In genomic region chr2:26354469-26354868, GRCh38 we compare ENCODE assay signal across 10 cellular contexts. TPM values are rescaled to one million over a fixed set of nuclear protein-coding genes. Genes with fewer than 3 reads are reported as not detected.
DNase-seq lines count a peak whose midpoint lies in the region; ATAC-seq and TF ChIP-seq lines count a peak whose summit lies in the region.
"Not testable (repeated sequence)": the region's sequence is repeated elsewhere in the genome, so short reads cannot be mapped to it uniquely, and the experiment has no call there.
"Had no signal": no experiment of that assay in that cellular context is flagged by ENCODE, and none has a peak within 500 bp of the region (broad histone marks: within the 10 kb centered on the region; RNA-seq: fewer than 3 reads in every experiment).

No MANE protein-coding gene starts in this region.

- H3K79me2 ChIP-seq in ACC112 (ENCODE audit: control insufficient read depth, insufficient read depth, low read length, unreplicated experiment) = peaks cover 77% of the 10 kb centered on the region
- H3K79me2 ChIP-seq in mammary epithelial cell (ENCODE audit: insufficient read depth, low read length) = peaks cover 98% of the 10 kb centered on the region

- intact Hi-C loops in mammary epithelial cell (cut with micrococcal nuclease); esophagus squamous epithelium (cut with DNase I); gastrocnemius medialis (cut with DNase I; ENCODE audit: low total_unique reads): not testable (repeated sequence)

- peaks cover 23% of the 10 kb centered on the region for H3K4me1 ChIP-seq in ACC112 (ENCODE audit: control insufficient read depth, insufficient read depth, low read length, unreplicated experiment)
- peaks cover 32% of the 10 kb centered on the region for H3K4me1 ChIP-seq in RWPE2 (ENCODE audit: insufficient read depth, poor library complexity, severe bottlenecking)
- peaks cover 43% of the 10 kb centered on the region for H3K4me1 ChIP-seq in mammary epithelial cell (ENCODE audit: insufficient read depth, low read length)
- H3K4me1 ChIP-seq in esophagus squamous epithelium = peaks cover 10 to 75% (median 19%) of the 10 kb centered on the region in 3 donors
- peaks cover 17 to 25% of the 10 kb centered on the region in 2 donors for H3K4me1 ChIP-seq in gastrocnemius medialis

- H3K9me3 ChIP-seq in RWPE2 (ENCODE audit: severe bottlenecking); mammary epithelial cell (replicated peaks; ENCODE audit: insufficient read depth, low read length); esophagus squamous epithelium; gastrocnemius medialis: not testable (repeated sequence)

- H3K27me3 Mint-ChIP-seq in HFFc6 (ENCODE audit: insufficient read depth); nephron progenitor cell (ENCODE audit: low read depth, poor library complexity): not testable (repeated sequence)

- not testable (repeated sequence) for BruUV-seq in mammary epithelial cell (replicated peaks; lab: Mats Ljungman, UMichigan)

- 96% methylated on average over 14 of the region's 16 CpGs for WGBS in mammary epithelial cell (ENCODE audit: low coverage, missing lambda C conversion rate)
- WGBS in esophagus squamous epithelium, 2 donors = 96 to 97% methylated on average over 13 to 16 of the region's 16 CpGs

- DNase-seq in HFFc6; RWPE2 (ENCODE audit: low spot score); mammary epithelial cell; esophagus squamous epithelium (lab: John Stamatoyannopoulos, UW); nephron progenitor cell; gastrocnemius medialis: not testable (repeated sequence)

- H3K27ac Mint-ChIP-seq in HFFc6 (0 out of 2 replicates have a peak overlapping the region, but pooled peaks have one; percentile 27), nephron progenitor cell (peak overlapping the region; percentile 16)

- not testable (repeated sequence) for H3K4me2 ChIP-seq in mammary epithelial cell (ENCODE audit: insufficient read depth, low read depth, low read length)

- not testable (repeated sequence) for TF ChIP-seq POLR2A in esophagus squamous epithelium (IDR thresholded peaks at IDR 0.05); gastrocnemius medialis (IDR thresholded peaks at IDR 0.05)

- CTCF ChIA-PET in mammary epithelial cell (lab: Charles Lee; ENCODE audit: low non-redundant PET) = not testable (repeated sequence)

- TF ChIP-seq CTCF in HFFc6 (IDR thresholded peaks at IDR 0.05); RWPE2 (IDR thresholded peaks at IDR 0.05; ENCODE audit: poor library complexity, severe bottlenecking); mammary epithelial cell (conservative IDR thresholded peaks at IDR 0.05 in 1 of 2, IDR thresholded peaks at IDR 0.05 in 1 of 2; ENCODE audit: extremely low read depth in 1 of 2, insufficient read depth in 1 of 2, low read depth in 1 of 2, low read length in 2 of 2); esophagus squamous epithelium (IDR thresholded peaks at IDR 0.05); nephron progenitor cell (IDR thresholded peaks at IDR 0.05); gastrocnemius medialis (IDR thresholded peaks at IDR 0.05 in 4 of 5, conservative IDR thresholded peaks at IDR 0.05 in 1 of 5): not testable (repeated sequence)

- H4K20me1 ChIP-seq in mammary epithelial cell (ENCODE audit: insufficient read depth, low read length) = not testable (repeated sequence)

- not testable (repeated sequence) for H3K36me3 Mint-ChIP-seq in HFFc6 (ENCODE audit: low read depth)
- H3K36me3 Mint-ChIP-seq in nephron progenitor cell (ENCODE audit: low read depth) = peaks cover 48% of the 10 kb centered on the region

- H3K9ac ChIP-seq in mammary epithelial cell (ENCODE audit: insufficient read depth, low read length) = not testable (repeated sequence)

- in situ Hi-C loops in mammary epithelial cell (cut with MboI; ENCODE audit: low sequenced_read_pairs in 2 of 2); gastrocnemius medialis (cut with MboI; ENCODE audit: low sequenced_read_pairs in 4 of 4): not testable (repeated sequence)

- H2AFZ ChIP-seq in ACC112 (ENCODE audit: low read length, unreplicated experiment); mammary epithelial cell (ENCODE audit: low read depth, low read length): not testable (repeated sequence)

- H3K4me1 Mint-ChIP-seq in HFFc6 (ENCODE audit: low read depth) (peaks cover 61% of the 10 kb centered on the region), nephron progenitor cell (peaks cover 49% of the 10 kb centered on the region)

- H3K27me3 ChIP-seq in ACC112 (ENCODE audit: insufficient read depth, low read length); RWPE2 (ENCODE audit: insufficient read depth, poor library complexity, severe bottlenecking); mammary epithelial cell (ENCODE audit: insufficient read depth, low read length); esophagus squamous epithelium; gastrocnemius medialis: not testable (repeated sequence)

- H3K4me3 Mint-ChIP-seq in HFFc6, nephron progenitor cell: not testable (repeated sequence)

- not testable (repeated sequence) for H3K36me3 ChIP-seq in ACC112 (ENCODE audit: insufficient read depth, low read length); mammary epithelial cell (ENCODE audit: insufficient read depth, low read length); esophagus squamous epithelium; gastrocnemius medialis
- H3K36me3 ChIP-seq in RWPE2 (ENCODE audit: low read depth) = peaks cover 12% of the 10 kb centered on the region

- peak overlapping the region; percentile 78 for H3K27ac ChIP-seq in ACC112 (ENCODE audit: low read depth, low read length)
- H3K27ac ChIP-seq in RWPE2 (ENCODE audit: poor library complexity, severe bottlenecking) = peak overlapping the region; percentile 33
- peak overlapping the region; percentile 75 for H3K27ac ChIP-seq in mammary epithelial cell (ENCODE audit: insufficient read depth, low read depth, low read length)
- H3K27ac ChIP-seq in esophagus squamous epithelium = peak overlapping the region; percentile 70 to 93 (median 82)
- peak overlapping the region in 3 of 4 donors; percentile 81 to 83 (median 82) for H3K27ac ChIP-seq in gastrocnemius medialis

- dilution Hi-C loops in mammary epithelial cell (cut with HindIII; ENCODE audit: low sequenced_read_pairs) = not testable (repeated sequence)

- H3K9me3 Mint-ChIP-seq in HFFc6, nephron progenitor cell: not testable (repeated sequence)

- H3K4me3 ChIP-seq in ACC112 (ENCODE audit: low read depth, low read length); RWPE2 (ENCODE audit: severe bottlenecking); mammary epithelial cell (replicated peaks in 1 of 3; ENCODE audit: insufficient read depth in 1 of 3, low read depth in 2 of 3, low read length in 3 of 3); esophagus squamous epithelium; gastrocnemius medialis: not testable (repeated sequence)

- not testable (repeated sequence) for ATAC-seq in RWPE2 (ENCODE audit: low read depth); gastrocnemius medialis

RNA-seq across cellular contexts. Expression of gene ADGRF3, which starts 7.9 kb away (rescaled TPM):
- total RNA-seq in HFFc6 (2021; fragmentation: NEBNext Ultra II Directional; extraction: Animal tissue kit (Norgen Biotek cat#: 25700)) = under 1 TPM; 0.07 to 0.56 (median 0.19) TPM
- total RNA-seq in mammary epithelial cell (under 1 TPM; 0.17 to 0.45 TPM), esophagus squamous epithelium (under 1 TPM in 1 of 4 donors, not detected in 3; 0.41 TPM), gastrocnemius medialis (not detected)
- 0.07 TPM for polyA plus RNA-seq in mammary epithelial cell
- polyA minus RNA-seq in mammary epithelial cell = not detected
- total RNA-seq: H4, HT1080 had no signal

RNA-seq across cellular contexts. Expression of gene SELENOI, which starts 8.5 kb away (rescaled TPM):
- total RNA-seq in HFFc6 (2021; fragmentation: NEBNext Ultra II Directional; extraction: Animal tissue kit (Norgen Biotek cat#: 25700)) = 10 to 100 TPM; 22.7 to 31.4 (median 27.3) TPM
- 10 to 100 TPM; 42.7 to 64.1 TPM for total RNA-seq in mammary epithelial cell
- polyA plus RNA-seq in mammary epithelial cell = 16.8 TPM
- polyA minus RNA-seq in mammary epithelial cell = 96.3 TPM
- total RNA-seq in esophagus squamous epithelium = 10 to 100 TPM; 23.1 to 46.6 (median 32.4) TPM
- total RNA-seq in gastrocnemius medialis = 10 to 100 TPM in 3 of 4 donors, 1 to 10 TPM in 1; 8.5 to 30.6 (median 17.0) TPM

RNA-seq across cellular contexts. Expression of gene DRC1, which starts 47.3 kb away (rescaled TPM):
- total RNA-seq in HFFc6 (2021; fragmentation: NEBNext Ultra II Directional; extraction: Animal tissue kit (Norgen Biotek cat#: 25700)) = not detected
- total RNA-seq in mammary epithelial cell (under 1 TPM; 0.33 to 0.38 TPM), esophagus squamous epithelium (not detected), gastrocnemius medialis (not detected)
- polyA plus RNA-seq in mammary epithelial cell = not detected
- polyA minus RNA-seq in mammary epithelial cell = not detected
- total RNA-seq: CD4-positive, CD25-positive, alpha-beta regulatory T cell; H4; HT1080 had no signal
- polyA plus RNA-seq: CD4-positive, CD25-positive, alpha-beta regulatory T cell had no signal
